1 cellular context compared by ENCODE assay signal in the genomic region with DNA sequence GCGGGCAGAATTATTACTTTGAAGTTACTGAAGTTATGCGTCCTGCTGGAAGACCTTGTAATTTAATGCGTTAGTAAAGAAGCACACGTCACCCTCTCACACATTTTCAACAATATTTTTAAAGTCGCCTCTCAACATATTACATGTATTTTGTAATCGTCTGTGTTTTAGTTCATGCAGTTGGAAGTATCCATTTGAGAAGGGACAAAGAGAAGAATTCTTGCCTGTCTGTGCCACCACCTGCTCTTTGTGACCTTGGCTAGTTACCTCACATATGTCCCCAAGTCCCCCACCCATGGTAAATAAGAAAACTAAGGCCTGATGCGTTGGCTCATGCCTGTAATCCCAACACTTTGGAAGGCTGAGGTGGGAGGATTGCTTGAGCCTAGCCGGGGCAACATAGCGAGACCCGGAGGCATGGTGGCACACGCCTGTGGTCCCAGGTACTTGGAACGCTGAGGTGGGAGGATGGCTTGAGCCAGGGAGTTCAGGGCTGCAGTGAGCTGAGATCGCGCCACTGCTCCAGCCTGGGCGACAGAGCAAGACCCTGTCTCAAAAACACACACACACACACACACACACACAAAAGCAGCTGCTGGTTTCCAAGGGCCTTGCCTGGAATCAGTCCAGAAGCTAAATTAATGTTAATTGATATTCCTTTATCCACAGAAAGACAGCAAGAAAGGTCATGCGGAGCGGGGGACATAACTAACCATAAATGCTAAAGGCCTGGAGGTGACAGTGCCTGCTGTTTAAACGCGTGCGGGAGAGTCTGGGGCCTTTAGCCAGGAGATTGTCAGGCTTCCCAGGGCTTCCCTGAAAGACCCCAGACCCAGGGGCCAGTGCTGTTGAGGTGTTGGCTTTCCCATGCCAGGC.
TF ChIP-seq lines count a peak whose summit lies in the region.

No MANE protein-coding gene starts in this region.

TF ChIP-seq in endothelial cell of umbilical vein, 7 proteins besides CTCF, POLR2A, EP300 and RAD21:
- TF ChIP-seq POLR2AphosphoS5 (IDR thresholded peaks at IDR 0.05; ENCODE audit: insufficient read depth, low read depth, low read length), result no peak
- TF ChIP-seq MYC (IDR thresholded peaks at IDR 0.05; ENCODE audit: low read depth, low read length), result no peak
- no peak for TF ChIP-seq GATA2 (IDR thresholded peaks at IDR 0.05; ENCODE audit: insufficient read depth, insufficient read length, low read depth, low read length)
- no peak for TF ChIP-seq EZH2 (IDR thresholded peaks at IDR 0.05; ENCODE audit: borderline replicate concordance, low read depth, low read length, severe bottlenecking)
- no peak for TF ChIP-seq FOS (IDR thresholded peaks at IDR 0.05; ENCODE audit: borderline replicate concordance, insufficient read depth, low read length)
- TF ChIP-seq JUN (IDR thresholded peaks at IDR 0.05; ENCODE audit: borderline replicate concordance, insufficient read depth, insufficient read length, low read depth), result no peak
- TF ChIP-seq, protein P1, sequence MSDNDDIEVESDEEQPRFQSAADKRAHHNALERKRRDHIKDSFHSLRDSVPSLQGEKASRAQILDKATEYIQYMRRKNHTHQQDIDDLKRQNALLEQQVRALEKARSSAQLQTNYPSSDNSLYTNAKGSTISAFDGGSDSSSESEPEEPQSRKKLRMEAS (IDR thresholded peaks at IDR 0.05; ENCODE audit: insufficient read depth, insufficient read length), result no peak
